ENCODE assay signal across 12 cellular contexts in the genomic region with DNA sequence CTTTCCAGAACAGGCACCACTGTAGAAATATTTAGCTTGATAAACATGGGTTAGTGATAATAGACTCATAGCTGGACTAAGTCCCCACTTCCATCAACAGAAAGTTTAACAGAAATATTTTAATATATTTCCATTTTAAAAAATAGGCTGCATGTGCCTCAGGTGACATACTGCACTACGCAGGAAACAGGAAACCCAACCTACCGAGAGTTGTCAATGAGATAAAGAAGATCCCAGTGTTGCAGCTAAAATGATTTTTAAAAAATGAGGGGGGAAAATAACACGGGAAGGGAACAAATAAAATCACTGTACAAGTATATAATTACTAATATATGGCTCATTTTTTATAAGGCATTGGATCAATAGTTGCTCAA.
DNase-seq lines count a peak whose midpoint lies in the region; ATAC-seq, FAIRE-seq and TF ChIP-seq lines count a peak whose summit lies in the region.
"Had no signal": no experiment of that assay in that cellular context is flagged by ENCODE, and none has a peak within 500 bp of the region (broad histone marks: within the 10 kb centered on the region; RNA-seq: fewer than 3 reads in every experiment).

No MANE protein-coding gene starts in this region.

- POLR2A ChIA-PET in K562 (lab: Yijun Ruan, JAX): interaction anchor here (0.5 kb wide), 1 partner anchor 13 kb away, joined by 3 read pairs; no protein-coding TSS in a partner anchor

- no peaks in the 10 kb centered on the region for H3K79me2 ChIP-seq in K562 (ENCODE audit: control insufficient read depth, insufficient read depth, low read length)

- no peak for TF ChIP-seq EP300 in K562 (IDR thresholded peaks at IDR 0.05; ENCODE audit: low read length)

- no peak overlapping the region; a peak in 1 of 4 replicates for H3K9ac ChIP-seq in K562 (ENCODE audit: insufficient read depth in 1 of 2, low read depth in 2 of 2, low read length in 2 of 2)

- intact Hi-C loops in K562 (cut with micrococcal nuclease): no loop called here

- H3K9me1 ChIP-seq in K562 (ENCODE audit: control insufficient read depth, insufficient read depth, low read length): no peaks in the 10 kb centered on the region

- TF ChIP-seq POLR2A in K562 (conservative IDR thresholded peaks at IDR 0.05): no peak

- H3K9me3 ChIP-seq in K562 (replicated peaks; ENCODE audit: control insufficient read depth, insufficient read depth, low read depth, low read length): no peaks in the 10 kb centered on the region

- WGBS in K562 (ENCODE audit: insufficient coverage, low coverage, missing lambda C conversion rate): 0% methylated on average over 3 of the region's 3 CpGs

- H3K4me2 ChIP-seq in K562 (ENCODE audit: insufficient read depth, low read length): peak overlapping the region; percentile 78; the same call in 1 of the 2 replicates

- H3K36me3 Mint-ChIP-seq in activated T-cell treated with anti-CD3 and anti-CD28 coated beads, Interleukin-2, amount 50 U/mL, for 4 hours (ENCODE audit: insufficient read depth): peaks cover 2% of the 10 kb centered on the region
- no peaks in the 10 kb centered on the region for H3K36me3 Mint-ChIP-seq in stimulated activated memory B cell treated with anti-CD40 and anti-IgM and Interleukin-4, amounts not matched to agents 10 μg/mL and 1 μg/mL and 100 μg/mL, for 72 hours

- H3K36me3 ChIP-seq in K562 (ENCODE audit: control insufficient read depth, insufficient read depth, low read length): no peaks in the 10 kb centered on the region

- H3K27ac ChIP-seq in K562 (ENCODE audit: extremely low read depth, low read depth, low read length): peak overlapping the region; percentile 75; the same call in 1 of the 3 replicates

- no peak for FAIRE-seq in K562 (lab: Jason Lieb, UNC)
- FAIRE-seq: colon had no signal

- H3K9me3 Mint-ChIP-seq in activated T-cell treated with anti-CD3 and anti-CD28 coated beads, Interleukin-2, amount 50 U/mL, for 4 hours: no peaks in the 10 kb centered on the region
- no peaks in the 10 kb centered on the region for H3K9me3 Mint-ChIP-seq in stimulated activated memory B cell treated with anti-CD40 and anti-IgM and Interleukin-4, amounts not matched to agents 10 μg/mL and 1 μg/mL and 100 μg/mL, for 72 hours

- no peak for TF ChIP-seq RAD21 in K562 (CRISPR knock-in tag; conservative IDR thresholded peaks at IDR 0.05 in 1 of 2, IDR thresholded peaks at IDR 0.05 in 1 of 2)

- in situ Hi-C loops in K562 (cut with MboI): no loop called here

- DNase-seq in activated T-cell treated with anti-CD3 and anti-CD28 coated beads, Interleukin-2, amount 50 U/mL, for 4 hours: no peak
- DNase-seq in activated T-cell treated with anti-CD3 and anti-CD28 coated beads, Interleukin-2, amount 50 U/mL, for 1 hour: no peak
- DNase-seq in K562 (ENCODE audit: extremely low read depth in 1 of 4, low spot score in 3 of 4) (no peak), DMS79 (lab: John Stamatoyannopoulos, UW) (no peak)
- DNase-seq: left ventricle myocardium superior, NCI-H1436 had no signal

- peak overlapping the region; percentile 74 for H3K27ac Mint-ChIP-seq in stimulated activated memory B cell treated with anti-CD40 and anti-IgM and Interleukin-4, amounts not matched to agents 10 μg/mL and 1 μg/mL and 100 μg/mL, for 72 hours
- H3K27ac Mint-ChIP-seq: progenitor cell of endocrine pancreas had no signal

- peak overlapping the region; percentile 93 for H3K4me3 Mint-ChIP-seq in activated T-cell treated with anti-CD3 and anti-CD28 coated beads, Interleukin-2, amount 50 U/mL, for 4 hours
- peak overlapping the region; percentile 72 for H3K4me3 Mint-ChIP-seq in stimulated activated memory B cell treated with anti-CD40 and anti-IgM and Interleukin-4, amounts not matched to agents 10 μg/mL and 1 μg/mL and 100 μg/mL, for 72 hours

- CTCF ChIA-PET in K562 (lab: Yijun Ruan, JAX; ENCODE audit: low intra/inter-chr PET ratio): no interaction called here

- TF ChIP-seq CTCF in K562 (IDR thresholded peaks at IDR 0.05 in 2 of 3, conservative IDR thresholded peaks at IDR 0.05 in 1 of 3; ENCODE audit: insufficient read depth in 2 of 3, low read depth in 1 of 3, low read length in 3 of 3): no peak

- no peaks in the 10 kb centered on the region for H3K27me3 ChIP-seq in K562 (ENCODE audit: control insufficient read depth in 2 of 2, insufficient read depth in 2 of 2, low read length in 2 of 2)

- no peak for ATAC-seq in activated T-cell treated with anti-CD3 and anti-CD28 coated beads, Interleukin-2, amount 50 U/mL, for 4 hours
- ATAC-seq in HG03342 (IDR thresholded peaks at IDR 0.05; ENCODE audit: unreplicated experiment) (peak; percentile 1), K562 (0 out of 3 replicates have a peak, but pooled peaks have one; percentile 11), GM21825 (IDR thresholded peaks at IDR 0.05; ENCODE audit: unreplicated experiment) (no peak), HG02588 (IDR thresholded peaks at IDR 0.05; ENCODE audit: unreplicated experiment) (no peak)
- no peak for ATAC-seq in stimulated activated memory B cell treated with anti-CD40 and anti-IgM and Interleukin-4, amounts not matched to agents 10 μg/mL and 1 μg/mL and 100 μg/mL, for 72 hours

- H3K27me3 Mint-ChIP-seq in activated T-cell treated with anti-CD3 and anti-CD28 coated beads, Interleukin-2, amount 50 U/mL, for 4 hours (ENCODE audit: low read depth): no peaks in the 10 kb centered on the region
- H3K27me3 Mint-ChIP-seq in stimulated activated memory B cell treated with anti-CD40 and anti-IgM and Interleukin-4, amounts not matched to agents 10 μg/mL and 1 μg/mL and 100 μg/mL, for 72 hours: no peaks in the 10 kb centered on the region

- peaks cover 32% of the 10 kb centered on the region for H3K4me1 Mint-ChIP-seq in activated T-cell treated with anti-CD3 and anti-CD28 coated beads, Interleukin-2, amount 50 U/mL, for 4 hours (ENCODE audit: low read depth)
- peaks cover 19% of the 10 kb centered on the region for H3K4me1 Mint-ChIP-seq in stimulated activated memory B cell treated with anti-CD40 and anti-IgM and Interleukin-4, amounts not matched to agents 10 μg/mL and 1 μg/mL and 100 μg/mL, for 72 hours

- H3K4me3 ChIP-seq in K562: no peak overlapping the region; the same call in 1 of the 2 replicates

- peaks cover 0 to 6% of the 10 kb centered on the region in 2 experiments; a peak in 2 of 5 replicates for H3K4me1 ChIP-seq in K562 (replicated peaks in 1 of 2; ENCODE audit: control insufficient read depth in 2 of 2, insufficient read depth in 2 of 2, low read length in 2 of 2)

- H2AFZ ChIP-seq in K562 (ENCODE audit: low read depth, low read length): no peak overlapping the region

- BruUV-seq in K562 (replicated peaks; lab: Mats Ljungman, UMichigan): no TSS peak

- H4K20me1 ChIP-seq in K562 (replicated peaks; ENCODE audit: control insufficient read depth, insufficient read depth, low read length): no peaks in the 10 kb centered on the region

TF ChIP-seq in K562, 482 proteins besides CTCF, POLR2A, EP300 and RAD21:
- no peak for TF ChIP-seq SETDB1 (IDR thresholded peaks at IDR 0.05; ENCODE audit: low read length)
- no peak for TF ChIP-seq KLF1 (tag; IDR thresholded peaks at IDR 0.05)
- no peak for TF ChIP-seq ZNF778 (CRISPR knock-in tag; IDR thresholded peaks at IDR 0.05)
- TF ChIP-seq, protein P1, sequence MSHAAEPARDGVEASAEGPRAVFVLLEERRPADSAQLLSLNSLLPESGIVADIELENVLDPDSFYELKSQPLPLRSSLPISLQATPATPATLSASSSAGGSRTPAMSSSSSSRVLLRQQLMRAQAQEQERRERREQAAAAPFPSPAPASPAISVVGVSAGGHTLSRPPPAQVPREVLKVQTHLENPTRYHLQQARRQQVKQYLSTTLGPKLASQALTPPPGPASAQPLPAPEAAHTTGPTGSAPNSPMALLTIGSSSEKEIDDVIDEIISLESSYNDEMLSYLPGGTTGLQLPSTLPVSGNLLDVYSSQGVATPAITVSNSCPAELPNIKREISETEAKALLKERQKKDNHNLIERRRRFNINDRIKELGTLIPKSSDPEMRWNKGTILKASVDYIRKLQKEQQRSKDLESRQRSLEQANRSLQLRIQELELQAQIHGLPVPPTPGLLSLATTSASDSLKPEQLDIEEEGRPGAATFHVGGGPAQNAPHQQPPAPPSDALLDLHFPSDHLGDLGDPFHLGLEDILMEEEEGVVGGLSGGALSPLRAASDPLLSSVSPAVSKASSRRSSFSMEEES (CRISPR knock-in tag; IDR thresholded peaks at IDR 0.05): no peak
- no peak for TF ChIP-seq TEAD4 (IDR thresholded peaks at IDR 0.05; ENCODE audit: low read length)
- TF ChIP-seq TEAD4 (CRISPR knock-in tag; IDR thresholded peaks at IDR 0.05; ENCODE audit: borderline replicate concordance): no peak
TF ChIP-seq in K562: peak in this region for 0.

Comparison
In these comparisons a context has a peak if more than half of its experiments do, and no peak if none do; other contexts are left out.
1. ATAC-seq: peak in HG03342 (single experiment) and K562 (single experiment); none in activated T-cell treated with anti-CD3 and anti-CD28 coated beads, Interleukin-2, amount 50 U/mL, for 4 hours (0 of 2), stimulated activated memory B cell treated with anti-CD40 and anti-IgM and Interleukin-4, amounts not matched to agents 10 μg/mL and 1 μg/mL and 100 μg/mL, for 72 hours (single experiment), GM21825 (single experiment) and HG02588 (single experiment).